ENCODE assay signal across 8 cellular contexts in genomic region chrX:123629502-123629901, GRCh38.
"Had no signal": no experiment of that assay in that cellular context is flagged by ENCODE, and none has a peak within 500 bp of the region (broad histone marks: within the 10 kb centered on the region; RNA-seq: fewer than 3 reads in every experiment).

No MANE protein-coding gene starts in this region.

- H3K9me3 ChIP-seq: HAP-1 had no signal

- H2AFZ ChIP-seq: GM23248 had no signal

- H3K9ac ChIP-seq: GM23248 had no signal

- H3K4me1 ChIP-seq: HAP-1 had no signal

- H3K27ac ChIP-seq: GM23248, HL-60 had no signal

- DNase-seq: GM23248, GOT3, H7, HFFc6 had no signal

- H3K4me3 ChIP-seq: GM23248, HAP-1 had no signal

- FAIRE-seq: HepG2 had no signal

- ATAC-seq: HCT116, HepG2 had no signal
